ENCODE assay signal across 1 cellular context in genomic region chr7:47513741-47514241, GRCh38.
TF ChIP-seq lines count a peak whose summit lies in the region.

No MANE protein-coding gene starts in this region.

TF ChIP-seq in GM23338, 12 proteins besides CTCF, POLR2A, EP300 and RAD21 (continued from another document):
- TF ChIP-seq ZNF462 (CRISPR knock-in tag; IDR thresholded peaks at IDR 0.05), result no peak
- TF ChIP-seq ZNF331 (CRISPR knock-in tag; IDR thresholded peaks at IDR 0.05; ENCODE audit: low read depth), result no peak
